1 cellular context compared by ENCODE assay signal in the genomic region with DNA sequence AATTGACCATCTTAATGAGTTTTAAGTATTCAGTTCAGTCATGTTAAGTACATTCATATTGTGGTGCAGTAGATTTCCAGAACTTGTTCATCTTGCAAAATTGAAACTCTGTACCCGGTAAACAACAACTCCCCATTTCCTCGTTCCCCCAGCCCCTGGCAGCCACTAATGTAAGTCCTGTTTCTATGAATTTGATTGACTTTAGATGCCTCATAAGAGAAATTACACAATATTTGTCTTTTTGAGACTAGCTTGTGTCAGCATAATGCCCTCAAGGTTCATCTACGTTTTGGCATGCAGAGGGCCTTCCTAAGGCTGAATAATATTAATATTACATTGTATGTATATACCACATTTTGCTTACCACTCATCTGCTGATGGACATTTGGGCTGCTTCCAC.
TF ChIP-seq lines count a peak whose summit lies in the region.

No MANE protein-coding gene starts in this region.

TF ChIP-seq in HepG2, 621 proteins besides CTCF, POLR2A, EP300 and RAD21:
- TF ChIP-seq MAFF (IDR thresholded peaks at IDR 0.05; ENCODE audit: low read depth, low read length) = peak; percentile 10; the same call in 1 of the 2 replicates
- peak; percentile 32 to 33; a peak in 2 of 4 replicates for TF ChIP-seq MAFK (conservative IDR thresholded peaks at IDR 0.05 in 1 of 2, IDR thresholded peaks at IDR 0.05 in 1 of 2; ENCODE audit: low read length in 2 of 2)
- TF ChIP-seq CEBPB (IDR thresholded peaks at IDR 0.05; ENCODE audit: borderline replicate concordance, low read depth, low read length) = peak; percentile 18; the same call in 1 of the 2 replicates
- TF ChIP-seq ZNF883 (CRISPR knock-in tag; IDR thresholded peaks at IDR 0.05; ENCODE audit: not compliant biosample characterization) = no peak
